ENCODE assay signal across 8 cellular contexts in the genomic region with DNA sequence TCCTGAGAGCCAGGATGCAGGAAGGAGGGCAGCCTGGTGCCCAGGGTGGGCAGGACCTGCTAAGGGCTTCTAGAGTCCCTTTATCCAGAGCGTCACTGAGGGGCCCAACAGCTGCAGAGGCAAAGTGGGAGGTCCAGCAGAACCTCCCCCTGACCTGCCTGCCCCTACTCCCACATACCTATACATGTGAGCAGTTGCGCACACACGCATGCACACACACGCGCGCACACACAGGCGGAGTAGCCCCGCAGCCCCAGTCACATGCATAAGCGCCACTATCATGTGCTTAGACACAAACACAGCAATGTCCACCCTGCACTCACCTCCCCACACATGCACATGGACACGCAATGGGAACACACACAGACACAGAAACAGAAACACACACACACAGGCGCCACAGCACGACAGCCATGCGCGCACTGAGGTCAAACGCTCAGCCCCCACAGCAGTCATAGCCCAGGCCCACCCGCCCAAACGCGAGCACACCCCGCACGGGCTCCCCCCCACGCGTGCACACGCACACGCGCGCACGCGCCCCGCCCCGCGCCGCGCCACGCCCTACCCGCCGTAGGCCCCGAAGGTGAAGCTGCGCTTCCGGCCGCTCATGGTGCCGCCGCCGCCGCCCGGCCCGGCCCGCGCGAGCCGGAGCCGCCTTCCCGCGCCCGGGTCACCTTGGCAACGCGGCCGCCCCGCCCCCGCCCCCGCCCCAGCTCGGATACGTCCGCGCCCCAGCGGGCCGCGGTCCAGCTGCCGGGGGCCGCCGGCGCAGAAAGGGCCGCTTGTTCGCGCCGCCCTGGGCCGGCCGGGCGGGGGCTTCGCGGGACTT. TPM values are rescaled to one million over a fixed set of nuclear protein-coding genes. Genes with fewer than 3 reads are reported as not detected.
DNase-seq lines count a peak whose midpoint lies in the region; ATAC-seq and TF ChIP-seq lines count a peak whose summit lies in the region.

No MANE protein-coding gene starts in this region.

- no peak overlapping the region for H2AK5ac ChIP-seq in mesenchymal stem cell (ENCODE audit: low read length, severe bottlenecking)

- 37% methylated on average over 22 of the region's 80 CpGs for WGBS in mesenchymal stem cell

- H3K23ac ChIP-seq in mesenchymal stem cell (ENCODE audit: low read length in 2 of 2) = peak overlapping the region in 1 of 2 experiments; percentile 98

- POLR2A ChIA-PET in AG04450 (lab: Yijun Ruan, JAX) (no interaction called here), HEK293T (lab: Yijun Ruan, JAX) (no interaction called here)

- no peaks in the 10 kb centered on the region for H3K36me3 ChIP-seq in duodenal mucosa (ENCODE audit: control insufficient read depth in 1 of 2, insufficient read depth in 2 of 2, low read length in 2 of 2)
- H3K36me3 ChIP-seq in mesenchymal stem cell (ENCODE audit: control insufficient read depth in 1 of 2, insufficient read depth in 2 of 2, low read depth in 1 of 2, low read length in 2 of 2) = no peaks in the 10 kb centered on the region

- H3K9ac ChIP-seq in duodenal mucosa (ENCODE audit: low read depth in 1 of 2, low read length in 2 of 2) = peak overlapping the region in 1 of 2 donors; percentile 60
- H3K9ac ChIP-seq in mesenchymal stem cell (ENCODE audit: low read length) = no peak overlapping the region

- H3K18ac ChIP-seq in mesenchymal stem cell (ENCODE audit: low read depth in 1 of 2, low read length in 2 of 2) = no peak overlapping the region

- no peak for DNase-seq in AG04450 (ENCODE audit: low read depth, low spot score)
- peak; percentile 71 for DNase-seq in HEK293T (ENCODE audit: extremely low spot score)
- peak in 3 of 4 experiments; percentile 21 to 29 (median 23) for DNase-seq in activated CD4-positive, CD25-positive, alpha-beta regulatory T cell (lab: John Stamatoyannopoulos, UW)
- DNase-seq in mesenchymal stem cell = no peak
- peak; percentile 61 for DNase-seq in superior temporal gyrus (ENCODE audit: extremely low spot score)
- no peak for DNase-seq in kidney tubule cell (ENCODE audit: low spot score)

- no peak for ATAC-seq in GM18858 (IDR thresholded peaks at IDR 0.05; ENCODE audit: unreplicated experiment)

- H4K8ac ChIP-seq in mesenchymal stem cell (ENCODE audit: low read length) = no peak overlapping the region

- no peak overlapping the region for H4K91ac ChIP-seq in mesenchymal stem cell (ENCODE audit: low read length)

- CTCF ChIA-PET in AG04450 (lab: Charles Lee) = interaction anchor here (0.6 kb wide), 1 partner anchor 159 kb away, joined by 3 read pairs; no protein-coding TSS in a partner anchor
- CTCF ChIA-PET in HEK293T (lab: Yijun Ruan, JAX) = no interaction called here

- H3K4me2 ChIP-seq in mesenchymal stem cell (ENCODE audit: low read length, poor library complexity, severe bottlenecking) = peak overlapping the region; percentile 38

- peak overlapping the region; percentile 51 for H3K4me3 ChIP-seq in AG04450 (ENCODE audit: low read depth, low read length)
- H3K4me3 ChIP-seq in duodenal mucosa (ENCODE audit: low read depth in 1 of 2, low read length in 2 of 2) = peak overlapping the region; percentile 70 to 85
- peak overlapping the region; percentile 43 to 77 for H3K4me3 ChIP-seq in mesenchymal stem cell (ENCODE audit: insufficient read depth in 1 of 2, low read depth in 1 of 2, low read length in 2 of 2)

- no peak overlapping the region for H2AFZ ChIP-seq in mesenchymal stem cell (ENCODE audit: low read depth, low read length)

- H2BK5ac ChIP-seq in mesenchymal stem cell (ENCODE audit: low read depth, low read length, poor library complexity, severe bottlenecking) = no peak overlapping the region

- H3K9me3 ChIP-seq in AG04450 (ENCODE audit: control insufficient read depth, insufficient read depth, low read length) = no peaks in the 10 kb centered on the region
- no peaks in the 10 kb centered on the region for H3K9me3 ChIP-seq in duodenal mucosa (ENCODE audit: control insufficient read depth in 1 of 2, low read length in 2 of 2)
- no peaks in the 10 kb centered on the region for H3K9me3 ChIP-seq in mesenchymal stem cell (ENCODE audit: control insufficient read depth, low read length)

- H2BK120ac ChIP-seq in mesenchymal stem cell (ENCODE audit: low read depth, low read length) = no peak overlapping the region

- no peak for TF ChIP-seq CTCF in AG04450 (IDR thresholded peaks at IDR 0.05; ENCODE audit: low read depth, low read length)

- peaks cover 22 to 32% of the 10 kb centered on the region in 2 donors for H3K4me1 ChIP-seq in duodenal mucosa (ENCODE audit: control insufficient read depth in 1 of 2, insufficient read depth in 2 of 2, low read length in 2 of 2)
- peaks cover 11% of the 10 kb centered on the region for H3K4me1 ChIP-seq in mesenchymal stem cell (ENCODE audit: control insufficient read depth, insufficient read depth, low read depth, low read length)

- peak overlapping the region in 1 of 2 experiments; percentile 89 for H3K14ac ChIP-seq in mesenchymal stem cell (ENCODE audit: low read length in 2 of 2)

- no peak overlapping the region for H2BK15ac ChIP-seq in mesenchymal stem cell (ENCODE audit: low read depth, poor library complexity, severe bottlenecking)

- H3K27me3 ChIP-seq in AG04450 (ENCODE audit: control insufficient read depth, insufficient read depth, low read length) = peaks cover 53% of the 10 kb centered on the region
- peaks cover 0 to 10% of the 10 kb centered on the region in 2 donors for H3K27me3 ChIP-seq in duodenal mucosa (ENCODE audit: control insufficient read depth in 1 of 2, insufficient read depth in 2 of 2, low read length in 2 of 2)
- peaks cover 68% of the 10 kb centered on the region in 2 experiments for H3K27me3 ChIP-seq in mesenchymal stem cell (ENCODE audit: control insufficient read depth in 1 of 2, insufficient read depth in 1 of 2, low read length in 2 of 2)

- H2BK12ac ChIP-seq in mesenchymal stem cell (ENCODE audit: low read length in 2 of 2) = no peak overlapping the region

- H3K27ac ChIP-seq in AG04450 (ENCODE audit: low read depth, low read length) (no peak overlapping the region), duodenal mucosa (ENCODE audit: low read depth, low read length) (peak overlapping the region; percentile 5), mesenchymal stem cell (ENCODE audit: low read length, poor library complexity, severe bottlenecking) (no peak overlapping the region)

- H3K79me1 ChIP-seq in mesenchymal stem cell (replicated peaks; ENCODE audit: low read length, poor library complexity, severe bottlenecking) = no peaks in the 10 kb centered on the region

- H3K4ac ChIP-seq in mesenchymal stem cell (ENCODE audit: low read depth in 1 of 2, low read length in 2 of 2) = no peak overlapping the region

TF ChIP-seq in HEK293T, 16 proteins besides CTCF, POLR2A, EP300 and RAD21:
- TF ChIP-seq ARNT (IDR thresholded peaks at IDR 0.05) = no peak
- no peak for TF ChIP-seq CTBP1 (IDR thresholded peaks at IDR 0.05; ENCODE audit: borderline replicate concordance)
- TF ChIP-seq FOXA1 (IDR thresholded peaks at IDR 0.05) = no peak
- no peak for TF ChIP-seq SUZ12 (IDR thresholded peaks at IDR 0.05)
TF ChIP-seq in HEK293T: peak in this region for 0.

RNA-seq across cellular contexts. Expression of gene RAP1GAP, which starts 17.7 kb away (rescaled TPM):
- polyA plus RNA-seq in AG04450 (2011; rRNA removed) = 0.14 and 0.15 TPM in 2 replicates
- polyA minus RNA-seq in AG04450 (2011; rRNA and poly(A)+ RNA removed) = 0.56 and 0.69 TPM in 2 replicates
- 0.50 TPM for polyA plus RNA-seq in mesenchymal stem cell (2013, experiment 1 of 2)
- 0.62 TPM for polyA plus RNA-seq in mesenchymal stem cell (2013, experiment 2 of 2)

Comparison
In these comparisons a context has a peak if more than half of its experiments do, and no peak if none do; other contexts are left out.
1. DNase-seq: peak in HEK293T (single experiment), activated CD4-positive, CD25-positive, alpha-beta regulatory T cell (3 of 4) and superior temporal gyrus (single experiment); none in AG04450 (single experiment), mesenchymal stem cell (single experiment) and kidney tubule cell (single experiment).
2. Peak in every context shown above with its lines, with median percentiles within 50 percentile points of each other: H3K4me3 ChIP-seq.